8 cellular contexts compared by ENCODE assay signal in the genomic region with DNA sequence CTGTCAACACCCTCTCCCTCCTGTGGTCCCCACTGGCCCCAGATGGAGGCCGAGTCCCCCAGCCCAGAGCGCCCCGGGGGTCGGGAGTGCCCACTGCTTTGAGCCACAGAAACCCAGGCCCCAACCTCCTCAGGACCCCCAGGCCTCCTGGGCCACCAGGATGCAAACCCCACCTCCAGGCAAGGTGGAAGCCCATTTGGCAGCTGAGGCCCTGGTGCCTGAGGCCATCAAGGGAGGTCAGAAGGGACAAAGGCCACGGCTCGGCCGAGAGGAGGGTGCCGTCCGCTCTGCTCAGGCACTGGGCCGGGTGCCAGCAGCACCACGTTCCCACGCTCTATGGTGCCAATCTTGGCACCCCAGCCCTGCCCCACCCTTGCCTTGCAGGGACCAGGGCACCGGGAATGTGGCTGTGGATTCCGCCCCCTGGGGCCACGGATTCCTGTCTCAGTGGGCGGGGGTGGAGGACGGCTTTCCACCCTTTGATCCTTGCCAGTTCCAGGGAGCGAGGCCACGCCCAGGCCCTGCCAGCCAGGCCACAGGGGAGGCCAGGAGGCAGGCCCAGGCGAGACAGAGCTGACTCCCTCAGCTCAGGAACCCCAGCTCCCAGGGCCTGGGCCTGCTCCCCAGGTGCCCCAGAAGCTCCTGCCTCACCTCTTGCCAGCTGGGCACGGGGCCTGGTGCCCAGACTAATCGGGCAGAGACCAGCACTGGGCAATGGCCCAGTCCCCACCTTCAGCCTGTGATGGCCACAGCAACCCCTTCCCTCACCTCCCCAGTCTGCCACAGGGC. TPM values are rescaled to one million over a fixed set of nuclear protein-coding genes. Genes with fewer than 3 reads are reported as not detected.
DNase-seq lines count a peak whose midpoint lies in the region; ATAC-seq lines count a peak whose summit lies in the region.

No MANE protein-coding gene starts in this region.

- H3K4me3 ChIP-seq in skin epidermis: no peak overlapping the region

- peak; percentile 90 for DNase-seq in H4 (ENCODE audit: low spot score)
- DNase-seq in SW480 (ENCODE audit: low spot score): peak; percentile 99
- DNase-seq in left ventricle myocardium superior: peak; percentile 90
- DNase-seq in medulla oblongata (ENCODE audit: extremely low spot score): no peak
- no peak for DNase-seq in activated CD4-positive, alpha-beta T cell treated with anti-CD3 and anti-CD28 coated beads for 48 hours

- H3K27ac ChIP-seq in skin epidermis: peak overlapping the region in 17 of 21 experiments; percentile 17 to 97 (median 84)

- intact Hi-C loops in left ventricle myocardium superior (cut with micrococcal nuclease): no loop called here

- ATAC-seq in left ventricle myocardium superior (peak; percentile 57), GM18502 (IDR thresholded peaks at IDR 0.05; ENCODE audit: poor library complexity, unreplicated experiment) (no peak), HG03175 (IDR thresholded peaks at IDR 0.05; ENCODE audit: unreplicated experiment) (no peak)

RNA-seq across cellular contexts. Expression of a gene that starts 26.3 kb away (rescaled TPM):
- 0.10 TPM in 1 of 2 replicates, not detected in the other for total RNA-seq in H4 (2014; rRNA removed; shearing (Covaris generic))
- 1.3 TPM for total RNA-seq in left ventricle myocardium superior

Comparison
In these comparisons a context has a peak if more than half of its experiments do, and no peak if none do; other contexts are left out.
1. DNase-seq: peak in H4 (single experiment), SW480 (single experiment) and left ventricle myocardium superior (single experiment); none in medulla oblongata (single experiment) and activated CD4-positive, alpha-beta T cell treated with anti-CD3 and anti-CD28 coated beads for 48 hours (single experiment).